Comparison of ENCODE assay signal across 1 cellular context in the genomic region with DNA sequence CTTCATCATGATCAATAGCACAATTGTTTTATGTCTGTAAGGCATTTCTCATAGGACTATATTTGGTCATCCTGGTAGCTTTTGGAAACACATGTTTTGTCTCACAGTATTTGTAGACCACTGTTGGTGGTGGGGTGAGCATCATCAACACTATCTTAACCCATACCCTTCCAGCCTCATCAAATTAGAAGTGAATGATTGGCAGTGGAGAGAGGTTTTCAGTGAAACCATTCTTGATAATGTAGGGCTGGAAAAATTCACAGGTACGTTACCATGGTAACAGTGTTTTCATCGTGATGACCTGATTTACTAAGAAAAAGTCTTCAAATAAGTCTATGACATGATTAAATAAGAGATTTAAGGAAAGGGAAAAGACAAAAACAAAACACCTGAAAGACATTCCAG.
TF ChIP-seq lines count a peak whose summit lies in the region.

No MANE protein-coding gene starts in this region.

TF ChIP-seq in GM12878, 131 proteins besides CTCF, POLR2A, EP300 and RAD21:
- TF ChIP-seq RELA (IDR thresholded peaks at IDR 0.05; ENCODE audit: borderline replicate concordance, partially characterized antibody) (no peak), BMI1 (IDR thresholded peaks at IDR 0.05; ENCODE audit: borderline replicate concordance) (peak; percentile 85), EED (IDR thresholded peaks at IDR 0.05; ENCODE audit: low read depth) (no peak), MYC (IDR thresholded peaks at IDR 0.05; ENCODE audit: insufficient read depth, insufficient read length, insufficient replicate concordance, low read length, severe bottlenecking) (no peak), NRF1 (conservative IDR thresholded peaks at IDR 0.05; ENCODE audit: low read depth, low read length) (no peak)
- TF ChIP-seq, protein P1, sequence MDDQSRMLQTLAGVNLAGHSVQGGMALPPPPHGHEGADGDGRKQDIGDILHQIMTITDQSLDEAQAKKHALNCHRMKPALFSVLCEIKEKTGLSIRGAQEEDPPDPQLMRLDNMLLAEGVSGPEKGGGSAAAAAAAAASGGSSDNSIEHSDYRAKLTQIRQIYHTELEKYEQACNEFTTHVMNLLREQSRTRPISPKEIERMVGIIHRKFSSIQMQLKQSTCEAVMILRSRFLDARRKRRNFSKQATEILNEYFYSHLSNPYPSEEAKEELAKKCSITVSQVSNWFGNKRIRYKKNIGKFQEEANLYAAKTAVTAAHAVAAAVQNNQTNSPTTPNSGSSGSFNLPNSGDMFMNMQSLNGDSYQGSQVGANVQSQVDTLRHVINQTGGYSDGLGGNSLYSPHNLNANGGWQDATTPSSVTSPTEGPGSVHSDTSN (IDR thresholded peaks at IDR 0.05; ENCODE audit: insufficient replicate concordance, low read depth, low read length): no peak
- TF ChIP-seq, protein P2, sequence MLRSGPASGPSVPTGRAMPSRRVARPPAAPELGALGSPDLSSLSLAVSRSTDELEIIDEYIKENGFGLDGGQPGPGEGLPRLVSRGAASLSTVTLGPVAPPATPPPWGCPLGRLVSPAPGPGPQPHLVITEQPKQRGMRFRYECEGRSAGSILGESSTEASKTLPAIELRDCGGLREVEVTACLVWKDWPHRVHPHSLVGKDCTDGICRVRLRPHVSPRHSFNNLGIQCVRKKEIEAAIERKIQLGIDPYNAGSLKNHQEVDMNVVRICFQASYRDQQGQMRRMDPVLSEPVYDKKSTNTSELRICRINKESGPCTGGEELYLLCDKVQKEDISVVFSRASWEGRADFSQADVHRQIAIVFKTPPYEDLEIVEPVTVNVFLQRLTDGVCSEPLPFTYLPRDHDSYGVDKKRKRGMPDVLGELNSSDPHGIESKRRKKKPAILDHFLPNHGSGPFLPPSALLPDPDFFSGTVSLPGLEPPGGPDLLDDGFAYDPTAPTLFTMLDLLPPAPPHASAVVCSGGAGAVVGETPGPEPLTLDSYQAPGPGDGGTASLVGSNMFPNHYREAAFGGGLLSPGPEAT (IDR thresholded peaks at IDR 0.05; ENCODE audit: low read depth): no peak
- TF ChIP-seq, protein P3, sequence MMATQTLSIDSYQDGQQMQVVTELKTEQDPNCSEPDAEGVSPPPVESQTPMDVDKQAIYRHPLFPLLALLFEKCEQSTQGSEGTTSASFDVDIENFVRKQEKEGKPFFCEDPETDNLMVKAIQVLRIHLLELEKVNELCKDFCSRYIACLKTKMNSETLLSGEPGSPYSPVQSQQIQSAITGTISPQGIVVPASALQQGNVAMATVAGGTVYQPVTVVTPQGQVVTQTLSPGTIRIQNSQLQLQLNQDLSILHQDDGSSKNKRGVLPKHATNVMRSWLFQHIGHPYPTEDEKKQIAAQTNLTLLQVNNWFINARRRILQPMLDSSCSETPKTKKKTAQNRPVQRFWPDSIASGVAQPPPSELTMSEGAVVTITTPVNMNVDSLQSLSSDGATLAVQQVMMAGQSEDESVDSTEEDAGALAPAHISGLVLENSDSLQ (IDR thresholded peaks at IDR 0.05): peak; percentile 62; the same call in 1 of the 2 replicates
